In genomic region chr2:86027196-86027912, GRCh38 we compare ENCODE assay signal across 21 cellular contexts.
DNase-seq lines count a peak whose midpoint lies in the region; TF ChIP-seq lines count a peak whose summit lies in the region.
"Had no signal": no experiment of that assay in that cellular context is flagged by ENCODE, and none has a peak within 500 bp of the region (broad histone marks: within the 10 kb centered on the region; RNA-seq: fewer than 3 reads in every experiment).

No MANE protein-coding gene starts in this region.

- H3K27me3 Mint-ChIP-seq in activated T-cell treated with anti-CD3 and anti-CD28 coated beads, Interleukin-2, amount 50 U/mL, for 24 hours = no peaks in the 10 kb centered on the region
- peaks cover 6% of the 10 kb centered on the region for H3K27me3 Mint-ChIP-seq in nephron progenitor cell (ENCODE audit: low read depth, poor library complexity)

- peaks cover 6% of the 10 kb centered on the region for H3K4me1 Mint-ChIP-seq in activated T-cell treated with anti-CD3 and anti-CD28 coated beads, Interleukin-2, amount 50 U/mL, for 24 hours (ENCODE audit: low read depth)
- peaks cover 5% of the 10 kb centered on the region for H3K4me1 Mint-ChIP-seq in nephron progenitor cell
- H3K4me1 Mint-ChIP-seq: WTC11 had no signal

- H3K4me3 Mint-ChIP-seq in activated T-cell treated with anti-CD3 and anti-CD28 coated beads, Interleukin-2, amount 50 U/mL, for 24 hours = no peak overlapping the region
- no peak overlapping the region for H3K4me3 Mint-ChIP-seq in nephron progenitor cell
- H3K4me3 Mint-ChIP-seq: HFFc6, WTC11 had no signal

- peak overlapping the region; percentile 15 for H3K27ac Mint-ChIP-seq in activated T-cell treated with anti-CD3 and anti-CD28 coated beads, Interleukin-2, amount 50 U/mL, for 24 hours
- H3K27ac Mint-ChIP-seq in nephron progenitor cell = peak overlapping the region; percentile 85
- H3K27ac Mint-ChIP-seq: activated T-helper 2 cell treated with anti-CD3 and anti-CD28 coated beads, Interferon-gamma antibody, Interleukin-2, Interleukin-4, amounts not matched to agents 10 μg/mL and 5 μg/mL and 100 μg/mL, durations not matched to agents 14 hours and 24 hours and 36 hours; HFFc6; WTC11 had no signal

- no peak for DNase-seq in activated T-cell treated with anti-CD3 and anti-CD28 coated beads, Interleukin-2, amount 50 U/mL, for 24 hours
- DNase-seq in activated T-cell treated with anti-CD3 and anti-CD28 coated beads for 4 hours = no peak
- DNase-seq in caudate nucleus (lab: John Stamatoyannopoulos, UW) = no peak
- no peak for DNase-seq in nephron progenitor cell
- DNase-seq in NCI-H1105 treated with DMSO at 0.1 percent for 48 hours (lab: John Stamatoyannopoulos, UW) = no peak
- DNase-seq in activated CD8-positive, alpha-beta memory T cell treated with anti-CD3 and anti-CD28 coated beads for 24 hours = no peak
- DNase-seq in NCI-H1417 treated with DMSO at 0.1 percent for 48 hours (lab: John Stamatoyannopoulos, UW) = no peak
- DNase-seq: BE2C; DMS 273 treated with DMSO at 0.1 percent for 48 hours; foreskin fibroblast; GF-D8; HFFc6; KG1; NCI-H2107; NCI-H526 treated with DMSO at 0.1 percent for 48 hours; occipital lobe; stimulated activated CD4-positive, alpha-beta T cell treated with anti-CD3 and anti-CD28 coated beads, Interleukin-2, amount 100 ng/mL, for 24 hours had no signal

- H3K27ac ChIP-seq in caudate nucleus (ENCODE audit: low read depth, low read length) = peak overlapping the region; percentile 64
- H3K27ac ChIP-seq in temporal lobe (ENCODE audit: low read depth, low read length) = peak overlapping the region; percentile 89
- H3K27ac ChIP-seq: SJSA1 had no signal

- peaks cover 86% of the 10 kb centered on the region for H3K36me3 Mint-ChIP-seq in activated T-cell treated with anti-CD3 and anti-CD28 coated beads, Interleukin-2, amount 50 U/mL, for 24 hours (ENCODE audit: low read depth)
- peaks cover 80% of the 10 kb centered on the region for H3K36me3 Mint-ChIP-seq in nephron progenitor cell (ENCODE audit: low read depth)

- TF ChIP-seq CTCF in nephron progenitor cell (IDR thresholded peaks at IDR 0.05) = no peak

- H3K9me3 Mint-ChIP-seq in activated T-cell treated with anti-CD3 and anti-CD28 coated beads, Interleukin-2, amount 50 U/mL, for 24 hours = no peaks in the 10 kb centered on the region
- no peaks in the 10 kb centered on the region for H3K9me3 Mint-ChIP-seq in nephron progenitor cell
- H3K9me3 Mint-ChIP-seq: activated T-helper 2 cell treated with anti-CD3 and anti-CD28 coated beads, Interferon-gamma antibody, Interleukin-2, Interleukin-4, amounts not matched to agents 10 μg/mL and 5 μg/mL and 100 μg/mL, durations not matched to agents 14 hours and 24 hours and 36 hours; HFFc6; WTC11 had no signal
